In the genomic region with DNA sequence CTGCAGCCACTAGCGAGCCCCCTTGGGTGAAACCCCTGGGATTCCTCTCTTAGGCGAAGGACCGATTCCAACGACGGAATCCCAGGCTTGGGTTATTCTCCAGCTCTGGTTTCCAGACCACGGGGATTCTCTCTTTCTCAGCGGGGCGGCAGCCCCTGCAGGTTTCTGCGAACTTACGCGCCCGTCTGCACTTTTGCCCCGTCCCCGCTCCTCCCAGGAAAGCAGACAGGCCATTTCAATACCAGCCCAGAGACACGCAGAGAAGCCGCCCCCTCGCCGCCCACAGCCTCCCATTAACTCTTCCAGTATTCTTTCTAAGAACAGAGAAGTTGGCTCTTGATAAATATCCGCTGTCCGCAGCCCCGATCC, we compare ENCODE assay signal across 1 cellular context.
TF ChIP-seq lines count a peak whose summit lies in the region.

No MANE protein-coding gene starts in this region.

TF ChIP-seq in WTC11, 78 proteins besides CTCF, POLR2A, EP300 and RAD21 (continued from another document):
- TF ChIP-seq, protein P1, sequence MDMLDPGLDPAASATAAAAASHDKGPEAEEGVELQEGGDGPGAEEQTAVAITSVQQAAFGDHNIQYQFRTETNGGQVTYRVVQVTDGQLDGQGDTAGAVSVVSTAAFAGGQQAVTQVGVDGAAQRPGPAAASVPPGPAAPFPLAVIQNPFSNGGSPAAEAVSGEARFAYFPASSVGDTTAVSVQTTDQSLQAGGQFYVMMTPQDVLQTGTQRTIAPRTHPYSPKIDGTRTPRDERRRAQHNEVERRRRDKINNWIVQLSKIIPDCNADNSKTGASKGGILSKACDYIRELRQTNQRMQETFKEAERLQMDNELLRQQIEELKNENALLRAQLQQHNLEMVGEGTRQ (CRISPR knock-in tag; IDR thresholded peaks at IDR 0.05) = no peak
- TF ChIP-seq NR3C1 (CRISPR knock-in tag; conservative IDR thresholded peaks at IDR 0.05; ENCODE audit: low read depth) = no peak
- TF ChIP-seq ZNF138 (CRISPR knock-in tag; conservative IDR thresholded peaks at IDR 0.05) = no peak
- TF ChIP-seq, protein P2, sequence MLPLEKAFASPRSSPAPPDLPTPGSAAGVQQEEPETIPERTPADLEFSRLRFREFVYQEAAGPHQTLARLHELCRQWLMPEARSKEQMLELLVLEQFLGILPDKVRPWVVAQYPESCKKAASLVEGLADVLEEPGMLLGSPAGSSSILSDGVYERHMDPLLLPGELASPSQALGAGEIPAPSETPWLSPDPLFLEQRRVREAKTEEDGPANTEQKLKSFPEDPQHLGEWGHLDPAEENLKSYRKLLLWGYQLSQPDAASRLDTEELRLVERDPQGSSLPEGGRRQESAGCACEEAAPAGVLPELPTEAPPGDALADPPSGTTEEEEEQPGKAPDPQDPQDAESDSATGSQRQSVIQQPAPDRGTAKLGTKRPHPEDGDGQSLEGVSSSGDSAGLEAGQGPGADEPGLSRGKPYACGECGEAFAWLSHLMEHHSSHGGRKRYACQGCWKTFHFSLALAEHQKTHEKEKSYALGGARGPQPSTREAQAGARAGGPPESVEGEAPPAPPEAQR (CRISPR knock-in tag; IDR thresholded peaks at IDR 0.05) = no peak
- TF ChIP-seq, protein P3, sequence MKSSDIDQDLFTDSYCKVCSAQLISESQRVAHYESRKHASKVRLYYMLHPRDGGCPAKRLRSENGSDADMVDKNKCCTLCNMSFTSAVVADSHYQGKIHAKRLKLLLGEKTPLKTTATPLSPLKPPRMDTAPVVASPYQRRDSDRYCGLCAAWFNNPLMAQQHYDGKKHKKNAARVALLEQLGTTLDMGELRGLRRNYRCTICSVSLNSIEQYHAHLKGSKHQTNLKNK (CRISPR knock-in tag; IDR thresholded peaks at IDR 0.05) = no peak
- TF ChIP-seq ZNF396 (CRISPR knock-in tag; IDR thresholded peaks at IDR 0.05; ENCODE audit: borderline replicate concordance) = no peak
- no peak for TF ChIP-seq TCF7 (CRISPR knock-in tag; IDR thresholded peaks at IDR 0.05; ENCODE audit: low read depth)
- TF ChIP-seq ZNF263 (CRISPR knock-in tag; IDR thresholded peaks at IDR 0.05; ENCODE audit: low read depth) = no peak
- TF ChIP-seq KAT7 (CRISPR knock-in tag; IDR thresholded peaks at IDR 0.05; ENCODE audit: borderline replicate concordance) = no peak
- TF ChIP-seq ZNF416 (CRISPR knock-in tag; IDR thresholded peaks at IDR 0.05) = no peak
- TF ChIP-seq CREB1 (CRISPR knock-in tag; IDR thresholded peaks at IDR 0.05) = no peak
